Comparison of ENCODE assay signal across 1 cellular context in genomic region chr3:128173849-128174248, GRCh38.
TF ChIP-seq lines count a peak whose summit lies in the region.

No MANE protein-coding gene starts in this region.

TF ChIP-seq in HepG2, 621 proteins besides CTCF, POLR2A, EP300 and RAD21:
- TF ChIP-seq NPAS2 (CRISPR knock-in tag; IDR thresholded peaks at IDR 0.05; ENCODE audit: borderline replicate concordance) = no peak
- peak; percentile 23; the same call in 1 of the 2 replicates for TF ChIP-seq ZNF687 (CRISPR knock-in tag; IDR thresholded peaks at IDR 0.05)
